13 cellular contexts compared by ENCODE assay signal in genomic region chr2:239600650-239601049, GRCh38.
"Had no signal": no experiment of that assay in that cellular context is flagged by ENCODE, and none has a peak within 500 bp of the region (broad histone marks: within the 10 kb centered on the region; RNA-seq: fewer than 3 reads in every experiment).

No MANE protein-coding gene starts in this region.

- H3K4me1 ChIP-seq: esophagus muscularis mucosa, psoas muscle, stomach had no signal

- H3K4me3 ChIP-seq: esophagus muscularis mucosa, psoas muscle, stomach, thoracic aorta had no signal

- H3K27ac Mint-ChIP-seq: activated B cell treated with CpG ODN at 0.5 μM for 24 hours; activated CD8-positive, alpha-beta T cell treated with anti-CD3 and anti-CD28 coated beads for 36 hours; activated naive CD8-positive, alpha-beta T cell; natural killer cell treated with Interleukin-12 subunit alpha and Interleukin-12 subunit beta and Interleukin-15 and Interleukin-18, amount 100 ng/mL, for 72 hours had no signal

- DNase-seq: activated B cell treated with CpG ODN at 0.5 μM for 24 hours; activated CD8-positive, alpha-beta T cell treated with anti-CD3 and anti-CD28 coated beads for 36 hours; activated gamma-delta T cell; anterior cingulate cortex; occipital lobe; SK-N-SH; stimulated activated CD4-positive, alpha-beta T cell treated with anti-CD3 and anti-CD28 coated beads, Interleukin-4, amount 100 ng/mL, for 1 hour; stomach had no signal

- H3K4me1 Mint-ChIP-seq: activated B cell treated with CpG ODN at 0.5 μM for 24 hours had no signal

- H3K27me3 Mint-ChIP-seq: activated naive CD8-positive, alpha-beta T cell; natural killer cell treated with Interleukin-12 subunit alpha and Interleukin-12 subunit beta and Interleukin-15 and Interleukin-18, amount 100 ng/mL, for 72 hours had no signal

- H3K27ac ChIP-seq: esophagus muscularis mucosa, psoas muscle, stomach, thoracic aorta had no signal

- H3K9me3 ChIP-seq: psoas muscle, SK-N-SH, thoracic aorta had no signal

- H3K9ac ChIP-seq: SK-N-SH had no signal

- H3K36me3 ChIP-seq: esophagus muscularis mucosa, stomach, thoracic aorta had no signal

- H3K4me2 ChIP-seq: SK-N-SH had no signal

- H3K9me3 Mint-ChIP-seq: activated B cell treated with CpG ODN at 0.5 μM for 24 hours; activated CD8-positive, alpha-beta T cell treated with anti-CD3 and anti-CD28 coated beads for 36 hours; natural killer cell treated with Interleukin-12 subunit alpha and Interleukin-12 subunit beta and Interleukin-15 and Interleukin-18, amount 100 ng/mL, for 72 hours had no signal

- H3K36me3 Mint-ChIP-seq: activated naive CD8-positive, alpha-beta T cell; natural killer cell treated with Interleukin-12 subunit alpha and Interleukin-12 subunit beta and Interleukin-15 and Interleukin-18, amount 100 ng/mL, for 72 hours had no signal

- H3K4me3 Mint-ChIP-seq: activated B cell treated with CpG ODN at 0.5 μM for 24 hours; activated CD8-positive, alpha-beta T cell treated with anti-CD3 and anti-CD28 coated beads for 36 hours; activated naive CD8-positive, alpha-beta T cell; natural killer cell treated with Interleukin-12 subunit alpha and Interleukin-12 subunit beta and Interleukin-15 and Interleukin-18, amount 100 ng/mL, for 72 hours had no signal
